8 cellular contexts compared by ENCODE assay signal in the genomic region with DNA sequence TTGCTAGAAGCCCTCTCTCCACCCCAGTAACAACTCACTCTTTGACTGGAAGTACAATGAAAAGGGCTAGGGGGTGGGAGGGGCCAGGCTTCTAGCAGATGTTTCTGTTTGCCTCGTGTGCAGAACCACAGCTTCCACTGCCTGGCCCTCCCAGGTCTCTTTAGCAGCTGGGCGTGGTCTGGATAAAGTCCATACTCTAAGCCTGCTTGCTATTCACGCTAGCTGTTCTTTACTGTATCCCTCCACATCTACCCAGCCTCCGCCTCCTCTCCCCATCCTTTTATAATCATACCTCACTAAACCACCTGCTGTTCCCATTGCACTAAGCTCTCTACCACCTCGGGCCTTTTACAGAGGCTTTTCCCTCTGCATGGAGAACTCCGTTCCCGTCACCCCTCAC.
DNase-seq lines count a peak whose midpoint lies in the region; ATAC-seq and TF ChIP-seq lines count a peak whose summit lies in the region.
"Had no signal": no experiment of that assay in that cellular context is flagged by ENCODE, and none has a peak within 500 bp of the region (broad histone marks: within the 10 kb centered on the region; RNA-seq: fewer than 3 reads in every experiment).

No MANE protein-coding gene starts in this region.

- H3K9ac ChIP-seq in MM.1S (ENCODE audit: low read length): no peak overlapping the region
- H3K9ac ChIP-seq in mucosa of rectum (ENCODE audit: low read depth in 1 of 2, low read length in 2 of 2): peak overlapping the region in 1 of 2 donors; percentile 29

- no peaks in the 10 kb centered on the region for H3K9me3 ChIP-seq in MM.1S (replicated peaks; ENCODE audit: insufficient read depth, low read length)
- H3K9me3 ChIP-seq in mucosa of rectum (ENCODE audit: control insufficient read depth in 2 of 2, low read length in 2 of 2): no peaks in the 10 kb centered on the region
- no peaks in the 10 kb centered on the region for H3K9me3 ChIP-seq in adrenal gland (replicated peaks in 1 of 3)
- H3K9me3 ChIP-seq: SJSA1 had no signal

- no peaks in the 10 kb centered on the region for H3K9me2 ChIP-seq in MM.1S (replicated peaks; ENCODE audit: insufficient read depth, low read length)

- H3K27ac ChIP-seq in MM.1S (ENCODE audit: low read length) (no peak overlapping the region), mucosa of rectum (ENCODE audit: low read depth in 2 of 2, low read length in 2 of 2) (peak overlapping the region; percentile 57 to 76), adrenal gland (no peak overlapping the region)
- H3K27ac ChIP-seq: SJSA1 had no signal

- WGBS in adrenal gland, 4 donors: 68 to 82% (median 76%) methylated on average over 7 of the region's 7 CpGs

- H3F3A ChIP-seq in MM.1S (ENCODE audit: insufficient read depth, low read length): no peaks in the 10 kb centered on the region

- in situ Hi-C loops in GM13977 (cut with MboI; ENCODE audit: low pct_unique_long_range_greater_than_20kb, low sequenced_read_pairs, unreplicated experiment): no loop called here

- H2AFZ ChIP-seq in MM.1S (ENCODE audit: low read length): no peak overlapping the region

- H3K4me1 ChIP-seq in MM.1S (ENCODE audit: low read length) (peaks cover 2% of the 10 kb centered on the region; the same call in 1 of the 2 replicates), mucosa of rectum (ENCODE audit: control insufficient read depth in 2 of 2, insufficient read depth in 2 of 2, low read length in 2 of 2) (peaks cover 20 to 24% of the 10 kb centered on the region in 2 donors), adrenal gland (replicated peaks in 1 of 2) (no peaks in the 10 kb centered on the region)

- intact Hi-C loops in adrenal gland (cut with DNase I): no loop called here

- DNase-seq in GM13977 (ENCODE audit: low spot score) (peak; percentile 28), MM.1S (peak; percentile 36), SHP77 (lab: John Stamatoyannopoulos, UW) (peak; percentile 89 to 95), SK-N-DZ (ENCODE audit: low spot score) (no peak), adrenal gland (no peak)

- H3K27me3 ChIP-seq in MM.1S (replicated peaks; ENCODE audit: insufficient read depth, low read length) (no peaks in the 10 kb centered on the region), mucosa of rectum (ENCODE audit: control insufficient read depth in 2 of 2, insufficient read depth in 2 of 2, low read length in 2 of 2) (no peaks in the 10 kb centered on the region), adrenal gland (no peaks in the 10 kb centered on the region)
- H3K27me3 ChIP-seq: SJSA1 had no signal

- 0 out of 2 replicates have a peak, but pooled peaks cover 3% of the 10 kb centered on the region for H3K79me2 ChIP-seq in MM.1S (ENCODE audit: low read length)

- TF ChIP-seq POLR2A in adrenal gland (IDR thresholded peaks at IDR 0.05): no peak

- H4K20me1 ChIP-seq in MM.1S (ENCODE audit: insufficient read depth, low read length): no peaks in the 10 kb centered on the region

- H3K36me3 ChIP-seq in MM.1S (replicated peaks; ENCODE audit: insufficient read depth, low read length) (0 out of 2 replicates have a peak, but pooled peaks cover 2% of the 10 kb centered on the region), mucosa of rectum (ENCODE audit: control insufficient read depth in 2 of 2, insufficient read depth in 2 of 2, low read length in 2 of 2) (no peaks in the 10 kb centered on the region), adrenal gland (replicated peaks in 1 of 2) (no peaks in the 10 kb centered on the region)
- H3K36me3 ChIP-seq: SJSA1 had no signal

- no peak for ATAC-seq in HG03095 (IDR thresholded peaks at IDR 0.05; ENCODE audit: unreplicated experiment)

- no peak overlapping the region for H3K4me2 ChIP-seq in MM.1S (ENCODE audit: low read depth, low read length)

- H3K4me3 ChIP-seq in MM.1S (ENCODE audit: low read length): no peak overlapping the region
- no peak overlapping the region for H3K4me3 ChIP-seq in mucosa of rectum (ENCODE audit: low read length in 2 of 2)
- no peak overlapping the region for H3K4me3 ChIP-seq in adrenal gland
- H3K4me3 ChIP-seq: SJSA1 had no signal

- TF ChIP-seq CTCF in GM13977 (IDR thresholded peaks at IDR 0.05; ENCODE audit: extremely low read depth, insufficient read depth, missing control alignments) (no peak), MM.1S (IDR thresholded peaks at IDR 0.05; ENCODE audit: low read length) (no peak), adrenal gland (IDR thresholded peaks at IDR 0.05) (no peak)

Comparison
In these comparisons a context has a peak if more than half of its experiments do, and no peak if none do; other contexts are left out.
1. DNase-seq: peak in GM13977 (single experiment), MM.1S (single experiment) and SHP77 (2 of 2); none in SK-N-DZ (single experiment) and adrenal gland (0 of 7).
2. H3K27ac ChIP-seq: peak in mucosa of rectum (2 of 2); none in MM.1S (single experiment) and adrenal gland (0 of 5).